In genomic region chr1:27122652-27123051, GRCh38 we compare ENCODE assay signal across 9 cellular contexts. TPM values are rescaled to one million over a fixed set of nuclear protein-coding genes. Genes with fewer than 3 reads are reported as not detected.
A peak's percentile ranks its signal among the peaks of the same experiment; 100 is the strongest.
DNase-seq lines count a peak whose midpoint lies in the region; ATAC-seq lines count a peak whose summit lies in the region.
"Had no signal": no experiment of that assay in that cellular context is flagged by ENCODE, and none has a peak within 500 bp of the region (broad histone marks: within the 10 kb centered on the region; RNA-seq: fewer than 3 reads in every experiment).

No MANE protein-coding gene starts in this region.

- H3K9me3 ChIP-seq in muscle layer of colon (ENCODE audit: low read length): no peaks in the 10 kb centered on the region

- intact Hi-C loops in activated T-helper 1 cell treated with anti-CD3 and anti-CD28 coated beads, Interleukin-12 subunit alpha, Interleukin-12 subunit beta, Interleukin-2, Interleukin-4 antibody, amounts not matched to agents 30 ng/mL and 10 ng/mL and 1 ng/mL, durations not matched to agents 14 hours and 24 hours and 36 hours (cut with micrococcal nuclease): no loop called here

- no peak overlapping the region for H3K4me3 ChIP-seq in muscle layer of colon (ENCODE audit: low read depth in 1 of 2, low read length in 2 of 2)

- no peak overlapping the region for H3K4me3 Mint-ChIP-seq in activated T-helper 1 cell treated with anti-CD3 and anti-CD28 coated beads, Interleukin-12 subunit alpha, Interleukin-12 subunit beta, Interleukin-2, Interleukin-4 antibody, amounts not matched to agents 30 ng/mL and 10 ng/mL and 1 ng/mL, durations not matched to agents 14 hours and 24 hours and 36 hours

- H3K27ac Mint-ChIP-seq in activated T-helper 1 cell treated with anti-CD3 and anti-CD28 coated beads, Interleukin-12 subunit alpha, Interleukin-12 subunit beta, Interleukin-2, Interleukin-4 antibody, amounts not matched to agents 30 ng/mL and 10 ng/mL and 1 ng/mL, durations not matched to agents 14 hours and 24 hours and 36 hours: no peak overlapping the region

- H3K9me3 Mint-ChIP-seq in activated T-helper 1 cell treated with anti-CD3 and anti-CD28 coated beads, Interleukin-12 subunit alpha, Interleukin-12 subunit beta, Interleukin-2, Interleukin-4 antibody, amounts not matched to agents 30 ng/mL and 10 ng/mL and 1 ng/mL, durations not matched to agents 14 hours and 24 hours and 36 hours: no peaks in the 10 kb centered on the region
- H3K9me3 Mint-ChIP-seq: activated naive CD4-positive, alpha-beta T cell treated with anti-CD3 and anti-CD28 coated beads, Interleukin-2, amount 50 U/mL, for 72 hours had no signal

- no peaks in the 10 kb centered on the region for H3K27me3 ChIP-seq in muscle layer of colon (ENCODE audit: control insufficient read depth in 1 of 2, insufficient read depth in 2 of 2, low read length in 2 of 2)

- ATAC-seq in GM21528 (IDR thresholded peaks at IDR 0.05; ENCODE audit: low FRiP score, unreplicated experiment) (no peak), HG02970 (IDR thresholded peaks at IDR 0.05; ENCODE audit: low FRiP score, unreplicated experiment) (no peak), GM21515 (IDR thresholded peaks at IDR 0.05; ENCODE audit: unreplicated experiment) (no peak)

- no peaks in the 10 kb centered on the region for H3K36me3 Mint-ChIP-seq in activated T-helper 1 cell treated with anti-CD3 and anti-CD28 coated beads, Interleukin-12 subunit alpha, Interleukin-12 subunit beta, Interleukin-2, Interleukin-4 antibody, amounts not matched to agents 30 ng/mL and 10 ng/mL and 1 ng/mL, durations not matched to agents 14 hours and 24 hours and 36 hours (ENCODE audit: low read depth)
- H3K36me3 Mint-ChIP-seq: activated naive CD4-positive, alpha-beta T cell treated with anti-CD3 and anti-CD28 coated beads, Interleukin-2, amount 50 U/mL, for 72 hours had no signal

- H3K4me1 ChIP-seq in muscle layer of colon (ENCODE audit: insufficient read depth, low read length): peaks cover 52% of the 10 kb centered on the region

- no peaks in the 10 kb centered on the region for H3K4me1 Mint-ChIP-seq in activated T-helper 1 cell treated with anti-CD3 and anti-CD28 coated beads, Interleukin-12 subunit alpha, Interleukin-12 subunit beta, Interleukin-2, Interleukin-4 antibody, amounts not matched to agents 30 ng/mL and 10 ng/mL and 1 ng/mL, durations not matched to agents 14 hours and 24 hours and 36 hours (ENCODE audit: low read depth)

- no peak overlapping the region for H3K9ac ChIP-seq in muscle layer of colon (ENCODE audit: low read length)

- no peaks in the 10 kb centered on the region for H3K27me3 Mint-ChIP-seq in activated T-helper 1 cell treated with anti-CD3 and anti-CD28 coated beads, Interleukin-12 subunit alpha, Interleukin-12 subunit beta, Interleukin-2, Interleukin-4 antibody, amounts not matched to agents 30 ng/mL and 10 ng/mL and 1 ng/mL, durations not matched to agents 14 hours and 24 hours and 36 hours (ENCODE audit: insufficient read depth)

- peak overlapping the region; percentile 44 for H3K27ac ChIP-seq in muscle layer of colon (ENCODE audit: low read depth, low read length)

- peaks cover 5% of the 10 kb centered on the region for H3K36me3 ChIP-seq in muscle layer of colon (ENCODE audit: insufficient read depth, low read length)

- DNase-seq in DMS53 treated with DMSO at 0.1 percent for 48 hours (lab: John Stamatoyannopoulos, UW; ENCODE audit: unreplicated experiment) (peak; percentile 91), OCI-M1 (lab: John Stamatoyannopoulos, UW) (peak; percentile 71), epidermal melanocyte (ENCODE audit: insufficient read length, low spot score) (peak; percentile 58)
- DNase-seq in activated T-helper 1 cell treated with anti-CD3 and anti-CD28 coated beads, Interleukin-12 subunit alpha, Interleukin-12 subunit beta, Interleukin-2, Interleukin-4 antibody, amounts not matched to agents 30 ng/mL and 10 ng/mL and 1 ng/mL, durations not matched to agents 14 hours and 24 hours and 36 hours (ENCODE audit: low spot score): no peak

RNA-seq across cellular contexts. Expression of gene SLC9A1, which starts 32.3 kb away (rescaled TPM):
- total RNA-seq in activated T-helper 1 cell treated with anti-CD3 and anti-CD28 coated beads, Interleukin-12 subunit alpha, Interleukin-12 subunit beta, Interleukin-2, Interleukin-4 antibody, amounts not matched to agents 30 ng/mL and 10 ng/mL and 1 ng/mL, durations not matched to agents 14 hours and 24 hours and 36 hours: 27.9 and 28.8 TPM in 2 replicates
